In the genomic region with DNA sequence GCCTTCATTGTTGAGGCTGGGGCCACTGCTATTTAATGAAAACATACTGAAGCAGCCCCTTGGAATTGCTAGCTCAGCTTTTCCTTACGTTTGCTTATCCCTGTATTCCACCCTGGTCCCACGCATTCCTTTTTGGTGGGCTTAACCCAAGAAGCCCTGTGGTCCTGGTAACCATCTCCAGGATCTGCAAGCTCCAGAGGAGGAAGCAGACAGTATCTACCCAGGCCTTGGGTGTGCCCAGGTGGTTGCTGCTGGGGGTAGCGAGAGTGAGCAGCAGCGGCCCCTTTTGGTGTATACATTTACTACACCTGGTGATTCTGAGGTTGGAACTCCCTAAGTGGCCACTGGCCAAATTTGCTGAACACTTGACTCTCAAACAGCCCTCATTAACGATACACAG, we compare ENCODE assay signal across 9 cellular contexts.
DNase-seq lines count a peak whose midpoint lies in the region; ATAC-seq and TF ChIP-seq lines count a peak whose summit lies in the region.
"Had no signal": no experiment of that assay in that cellular context is flagged by ENCODE, and none has a peak within 500 bp of the region (broad histone marks: within the 10 kb centered on the region; RNA-seq: fewer than 3 reads in every experiment).

No MANE protein-coding gene starts in this region.

- H3F3A ChIP-seq in PC-9 (ENCODE audit: insufficient read depth, low read depth): no peaks in the 10 kb centered on the region

- H3K79me2 ChIP-seq in PC-9 (ENCODE audit: low read depth): no peaks in the 10 kb centered on the region

- CTCF ChIA-PET in PC-9 (lab: Charles Lee): no interaction called here

- BruUV-seq in PC-9 (replicated peaks; lab: Mats Ljungman, UMichigan): no TSS peak

- no peaks in the 10 kb centered on the region for H3K27me3 ChIP-seq in PC-9 (ENCODE audit: insufficient read depth, low read depth)

- H3K4me2 ChIP-seq in PC-9: no peak overlapping the region

- intact Hi-C loops in PC-9 (cut with micrococcal nuclease; ENCODE audit: unreplicated experiment): no loop called here
- intact Hi-C loops in left colon (cut with DNase I, micrococcal nuclease): no loop called here

- H4K20me1 ChIP-seq in PC-9 (ENCODE audit: insufficient read depth): no peaks in the 10 kb centered on the region

- no peaks in the 10 kb centered on the region for H3K9me3 ChIP-seq in PC-9 (ENCODE audit: insufficient read depth, low read depth)

- no peaks in the 10 kb centered on the region for H3K36me3 ChIP-seq in PC-9 (ENCODE audit: low read depth)

- POLR2A ChIA-PET in PC-9 (lab: Charles Lee; ENCODE audit: unreplicated experiment): no interaction called here

- TF ChIP-seq CTCF in PC-9 (conservative IDR thresholded peaks at IDR 0.05): peak; percentile 54

- H3K4me3 ChIP-seq in PC-9: no peak overlapping the region
- H3K4me3 ChIP-seq: skin epidermis had no signal

- H3K4me1 ChIP-seq in PC-9 (replicated peaks; ENCODE audit: insufficient read depth): no peaks in the 10 kb centered on the region

- H2AFZ ChIP-seq in PC-9: no peak overlapping the region

- peak; percentile 63 for ATAC-seq in left colon
- no peak for ATAC-seq in GM18870 (IDR thresholded peaks at IDR 0.05; ENCODE audit: unreplicated experiment)
- ATAC-seq in GM21529 (IDR thresholded peaks at IDR 0.05; ENCODE audit: unreplicated experiment): no peak

- DNase-seq in DMS79 treated with DMSO at 0.1 percent for 48 hours (lab: John Stamatoyannopoulos, UW) (peak; percentile 9), DMS79 (lab: John Stamatoyannopoulos, UW) (no peak), HT-29 (ENCODE audit: low spot score) (peak; percentile 49), PC-9 (no peak), left colon (peak; percentile 40 to 70), GF-D8 (lab: John Stamatoyannopoulos, UW) (no peak)

- H3K9me2 ChIP-seq in PC-9 (ENCODE audit: insufficient read depth): no peaks in the 10 kb centered on the region

- no peak overlapping the region for H3K27ac ChIP-seq in PC-9
- H3K27ac ChIP-seq: skin epidermis had no signal

Comparison
In these comparisons a context has a peak if more than half of its experiments do, and no peak if none do; other contexts are left out.
1. DNase-seq: peak in DMS79 treated with DMSO at 0.1 percent for 48 hours (single experiment), HT-29 (single experiment) and left colon (2 of 2); none in DMS79 (single experiment), PC-9 (0 of 2) and GF-D8 (single experiment).